Comparison of ENCODE assay signal across 1 cellular context in the genomic region with DNA sequence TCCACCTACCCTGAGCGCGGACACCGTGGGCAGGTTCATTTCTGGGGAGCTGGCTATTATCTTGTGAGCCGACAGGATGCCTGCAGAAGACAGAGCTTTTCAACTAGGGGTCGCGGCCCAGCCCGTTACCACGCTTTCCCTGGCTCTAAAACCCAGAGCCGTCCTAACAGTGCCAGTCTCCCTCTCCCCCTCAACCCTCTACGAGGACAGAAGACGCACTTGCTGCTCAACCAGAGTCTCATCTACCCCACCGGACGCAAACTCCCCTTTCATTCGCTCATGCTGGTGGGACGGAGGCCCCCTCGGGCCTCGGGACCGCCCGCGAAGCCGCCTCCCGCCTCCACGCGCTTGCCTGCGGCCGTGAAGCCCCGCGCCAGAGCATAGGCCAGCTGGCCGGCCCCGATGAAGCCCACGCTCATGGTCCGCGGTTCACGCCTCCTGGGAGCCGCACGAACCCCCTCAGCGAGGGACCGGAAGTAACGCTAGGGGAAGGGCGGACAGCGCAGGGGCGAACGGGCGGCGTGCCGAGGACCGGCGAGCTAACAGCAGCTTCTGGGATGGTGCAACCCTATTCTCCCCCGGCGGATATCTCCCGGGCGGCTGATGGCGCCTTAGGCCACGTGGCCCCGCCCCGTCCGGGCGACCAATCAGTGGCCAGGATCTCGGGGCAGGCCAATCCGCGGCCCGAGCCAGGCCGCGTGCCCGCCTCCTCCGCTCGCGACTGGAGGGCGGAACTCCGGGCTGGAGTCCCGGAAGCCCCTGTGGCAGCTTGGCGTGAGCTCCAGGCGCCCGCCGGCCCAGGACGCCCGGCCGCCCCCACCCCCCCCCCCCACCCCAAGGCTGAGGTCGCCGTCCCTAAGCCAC.
TF ChIP-seq lines count a peak whose summit lies in the region.

A gene (minus strand): TSS at position 559 of the 864 bp plus-strand sequence. CDS start 140 bp downstream, at position 419.

TF ChIP-seq in K562, 482 proteins besides CTCF, POLR2A, EP300 and RAD21 (continued from another document and continues in another):
- TF ChIP-seq, protein P1, sequence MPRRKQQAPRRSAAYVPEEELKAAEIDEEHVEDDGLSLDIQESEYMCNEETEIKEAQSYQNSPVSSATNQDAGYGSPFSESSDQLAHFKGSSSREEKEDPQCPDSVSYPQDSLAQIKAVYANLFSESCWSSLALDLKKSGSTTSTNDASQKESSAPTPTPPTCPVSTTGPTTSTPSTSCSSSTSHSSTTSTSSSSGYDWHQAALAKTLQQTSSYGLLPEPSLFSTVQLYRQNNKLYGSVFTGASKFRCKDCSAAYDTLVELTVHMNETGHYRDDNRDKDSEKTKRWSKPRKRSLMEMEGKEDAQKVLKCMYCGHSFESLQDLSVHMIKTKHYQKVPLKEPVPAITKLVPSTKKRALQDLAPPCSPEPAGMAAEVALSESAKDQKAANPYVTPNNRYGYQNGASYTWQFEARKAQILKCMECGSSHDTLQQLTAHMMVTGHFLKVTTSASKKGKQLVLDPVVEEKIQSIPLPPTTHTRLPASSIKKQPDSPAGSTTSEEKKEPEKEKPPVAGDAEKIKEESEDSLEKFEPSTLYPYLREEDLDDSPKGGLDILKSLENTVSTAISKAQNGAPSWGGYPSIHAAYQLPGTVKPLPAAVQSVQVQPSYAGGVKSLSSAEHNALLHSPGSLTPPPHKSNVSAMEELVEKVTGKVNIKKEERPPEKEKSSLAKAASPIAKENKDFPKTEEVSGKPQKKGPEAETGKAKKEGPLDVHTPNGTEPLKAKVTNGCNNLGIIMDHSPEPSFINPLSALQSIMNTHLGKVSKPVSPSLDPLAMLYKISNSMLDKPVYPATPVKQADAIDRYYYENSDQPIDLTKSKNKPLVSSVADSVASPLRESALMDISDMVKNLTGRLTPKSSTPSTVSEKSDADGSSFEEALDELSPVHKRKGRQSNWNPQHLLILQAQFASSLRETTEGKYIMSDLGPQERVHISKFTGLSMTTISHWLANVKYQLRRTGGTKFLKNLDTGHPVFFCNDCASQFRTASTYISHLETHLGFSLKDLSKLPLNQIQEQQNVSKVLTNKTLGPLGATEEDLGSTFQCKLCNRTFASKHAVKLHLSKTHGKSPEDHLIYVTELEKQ (CRISPR knock-in tag; IDR thresholded peaks at IDR 0.05): no peak
- TF ChIP-seq HEY1 (CRISPR knock-in tag; IDR thresholded peaks at IDR 0.05; ENCODE audit: borderline replicate concordance) (no peak), EGR1 (conservative IDR thresholded peaks at IDR 0.05) (peak; percentile 62), ZNF408 (CRISPR knock-in tag; IDR thresholded peaks at IDR 0.05; ENCODE audit: low read depth) (no peak), ZNF124 (CRISPR knock-in tag; IDR thresholded peaks at IDR 0.05) (no peak), SRF (CRISPR knock-in tag; IDR thresholded peaks at IDR 0.05) (peak in 1 of 2 experiments; percentile 79; a peak in 2 of 4 replicates), SMARCB1 (IDR thresholded peaks at IDR 0.05; ENCODE audit: insufficient read length, low read depth) (no peak), BHLHE40 (IDR thresholded peaks at IDR 0.05; ENCODE audit: low read length) (peak; percentile 75), ZNF184 (CRISPR knock-in tag; IDR thresholded peaks at IDR 0.05) (no peak), ZZZ3 (IDR thresholded peaks at IDR 0.05) (no peak), MCM3 (IDR thresholded peaks at IDR 0.05) (no peak), MTA1 (IDR thresholded peaks at IDR 0.05; ENCODE audit: borderline replicate concordance) (no peak), POLR2B (IDR thresholded peaks at IDR 0.05; ENCODE audit: low read depth, partially characterized antibody) (peak; percentile 95), ZNF707 (CRISPR knock-in tag; conservative IDR thresholded peaks at IDR 0.05) (0 out of 2 replicates have a peak, but pooled peaks have one; percentile 9), CREB1 (IDR thresholded peaks at IDR 0.05) (peak; percentile 56; the same call in 1 of the 2 replicates), CREB1 (CRISPR knock-in tag; IDR thresholded peaks at IDR 0.05) (peak; percentile 67; the same call in 1 of the 2 replicates), POLR2AphosphoS2 (IDR thresholded peaks at IDR 0.05; ENCODE audit: low read length) (peak; percentile 62; the same call in 1 of the 2 replicates), POLR3G (IDR thresholded peaks at IDR 0.05; ENCODE audit: extremely low read depth, insufficient read length, insufficient replicate concordance) (no peak), SIN3B (IDR thresholded peaks at IDR 0.05; ENCODE audit: low read depth) (peak; percentile 79; the same call in 1 of the 2 replicates), GTF2A2 (tag; IDR thresholded peaks at IDR 0.05) (no peak), DMBX1 (CRISPR knock-in tag; IDR thresholded peaks at IDR 0.05; ENCODE audit: borderline replicate concordance) (no peak), FOS (IDR thresholded peaks at IDR 0.05; ENCODE audit: extremely low read depth, insufficient read length) (peak; percentile 95), LCOR (CRISPR knock-in tag; IDR thresholded peaks at IDR 0.05) (peak; percentile 76; the same call in 1 of the 2 replicates), TEAD4 (IDR thresholded peaks at IDR 0.05; ENCODE audit: low read length) (no peak), TEAD4 (CRISPR knock-in tag; IDR thresholded peaks at IDR 0.05; ENCODE audit: borderline replicate concordance) (no peak), PHTF2 (CRISPR knock-in tag; IDR thresholded peaks at IDR 0.05) (no peak), ZNF384 (IDR thresholded peaks at IDR 0.05; ENCODE audit: low read depth, low read length) (0 out of 2 replicates have a peak, but pooled peaks have one; percentile 18), ZNF695 (CRISPR knock-in tag; IDR thresholded peaks at IDR 0.05) (no peak), ZNF830 (CRISPR knock-in tag; IDR thresholded peaks at IDR 0.05) (peak; percentile 75; the same call in 1 of the 2 replicates), FOXM1 (IDR thresholded peaks at IDR 0.05; ENCODE audit: low read depth) (no peak), FOXM1 (CRISPR knock-in tag; IDR thresholded peaks at IDR 0.05; ENCODE audit: low read depth) (0 out of 2 replicates have a peak, but pooled peaks have one; percentile 52), ZFP36 (IDR thresholded peaks at IDR 0.05; ENCODE audit: low read depth, low read length, partially characterized antibody) (no peak)
- TF ChIP-seq, protein P2, sequence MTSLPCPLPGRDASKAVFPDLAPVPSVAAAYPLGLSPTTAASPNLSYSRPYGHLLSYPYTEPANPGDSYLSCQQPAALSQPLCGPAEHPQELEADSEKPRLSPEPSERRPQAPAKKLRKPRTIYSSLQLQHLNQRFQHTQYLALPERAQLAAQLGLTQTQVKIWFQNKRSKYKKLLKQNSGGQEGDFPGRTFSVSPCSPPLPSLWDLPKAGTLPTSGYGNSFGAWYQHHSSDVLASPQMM (CRISPR knock-in tag; IDR thresholded peaks at IDR 0.05): no peak
- TF ChIP-seq, protein P3, sequence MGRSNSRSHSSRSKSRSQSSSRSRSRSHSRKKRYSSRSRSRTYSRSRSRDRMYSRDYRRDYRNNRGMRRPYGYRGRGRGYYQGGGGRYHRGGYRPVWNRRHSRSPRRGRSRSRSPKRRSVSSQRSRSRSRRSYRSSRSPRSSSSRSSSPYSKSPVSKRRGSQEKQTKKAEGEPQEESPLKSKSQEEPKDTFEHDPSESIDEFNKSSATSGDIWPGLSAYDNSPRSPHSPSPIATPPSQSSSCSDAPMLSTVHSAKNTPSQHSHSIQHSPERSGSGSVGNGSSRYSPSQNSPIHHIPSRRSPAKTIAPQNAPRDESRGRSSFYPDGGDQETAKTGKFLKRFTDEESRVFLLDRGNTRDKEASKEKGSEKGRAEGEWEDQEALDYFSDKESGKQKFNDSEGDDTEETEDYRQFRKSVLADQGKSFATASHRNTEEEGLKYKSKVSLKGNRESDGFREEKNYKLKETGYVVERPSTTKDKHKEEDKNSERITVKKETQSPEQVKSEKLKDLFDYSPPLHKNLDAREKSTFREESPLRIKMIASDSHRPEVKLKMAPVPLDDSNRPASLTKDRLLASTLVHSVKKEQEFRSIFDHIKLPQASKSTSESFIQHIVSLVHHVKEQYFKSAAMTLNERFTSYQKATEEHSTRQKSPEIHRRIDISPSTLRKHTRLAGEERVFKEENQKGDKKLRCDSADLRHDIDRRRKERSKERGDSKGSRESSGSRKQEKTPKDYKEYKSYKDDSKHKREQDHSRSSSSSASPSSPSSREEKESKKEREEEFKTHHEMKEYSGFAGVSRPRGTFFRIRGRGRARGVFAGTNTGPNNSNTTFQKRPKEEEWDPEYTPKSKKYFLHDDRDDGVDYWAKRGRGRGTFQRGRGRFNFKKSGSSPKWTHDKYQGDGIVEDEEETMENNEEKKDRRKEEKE (IDR thresholded peaks at IDR 0.05; ENCODE audit: borderline replicate concordance in 1 of 2, control insufficient read depth in 1 of 2, low read depth in 2 of 2, low read length in 1 of 2): peak in 1 of 2 experiments; percentile 93; a peak in 2 of 4 replicates
- TF ChIP-seq, protein P4, sequence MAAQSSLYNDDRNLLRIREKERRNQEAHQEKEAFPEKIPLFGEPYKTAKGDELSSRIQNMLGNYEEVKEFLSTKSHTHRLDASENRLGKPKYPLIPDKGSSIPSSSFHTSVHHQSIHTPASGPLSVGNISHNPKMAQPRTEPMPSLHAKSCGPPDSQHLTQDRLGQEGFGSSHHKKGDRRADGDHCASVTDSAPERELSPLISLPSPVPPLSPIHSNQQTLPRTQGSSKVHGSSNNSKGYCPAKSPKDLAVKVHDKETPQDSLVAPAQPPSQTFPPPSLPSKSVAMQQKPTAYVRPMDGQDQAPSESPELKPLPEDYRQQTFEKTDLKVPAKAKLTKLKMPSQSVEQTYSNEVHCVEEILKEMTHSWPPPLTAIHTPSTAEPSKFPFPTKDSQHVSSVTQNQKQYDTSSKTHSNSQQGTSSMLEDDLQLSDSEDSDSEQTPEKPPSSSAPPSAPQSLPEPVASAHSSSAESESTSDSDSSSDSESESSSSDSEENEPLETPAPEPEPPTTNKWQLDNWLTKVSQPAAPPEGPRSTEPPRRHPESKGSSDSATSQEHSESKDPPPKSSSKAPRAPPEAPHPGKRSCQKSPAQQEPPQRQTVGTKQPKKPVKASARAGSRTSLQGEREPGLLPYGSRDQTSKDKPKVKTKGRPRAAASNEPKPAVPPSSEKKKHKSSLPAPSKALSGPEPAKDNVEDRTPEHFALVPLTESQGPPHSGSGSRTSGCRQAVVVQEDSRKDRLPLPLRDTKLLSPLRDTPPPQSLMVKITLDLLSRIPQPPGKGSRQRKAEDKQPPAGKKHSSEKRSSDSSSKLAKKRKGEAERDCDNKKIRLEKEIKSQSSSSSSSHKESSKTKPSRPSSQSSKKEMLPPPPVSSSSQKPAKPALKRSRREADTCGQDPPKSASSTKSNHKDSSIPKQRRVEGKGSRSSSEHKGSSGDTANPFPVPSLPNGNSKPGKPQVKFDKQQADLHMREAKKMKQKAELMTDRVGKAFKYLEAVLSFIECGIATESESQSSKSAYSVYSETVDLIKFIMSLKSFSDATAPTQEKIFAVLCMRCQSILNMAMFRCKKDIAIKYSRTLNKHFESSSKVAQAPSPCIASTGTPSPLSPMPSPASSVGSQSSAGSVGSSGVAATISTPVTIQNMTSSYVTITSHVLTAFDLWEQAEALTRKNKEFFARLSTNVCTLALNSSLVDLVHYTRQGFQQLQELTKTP (IDR thresholded peaks at IDR 0.05; ENCODE audit: low read depth in 1 of 2, partially characterized antibody in 2 of 2): no peak
- TF ChIP-seq, protein P5, sequence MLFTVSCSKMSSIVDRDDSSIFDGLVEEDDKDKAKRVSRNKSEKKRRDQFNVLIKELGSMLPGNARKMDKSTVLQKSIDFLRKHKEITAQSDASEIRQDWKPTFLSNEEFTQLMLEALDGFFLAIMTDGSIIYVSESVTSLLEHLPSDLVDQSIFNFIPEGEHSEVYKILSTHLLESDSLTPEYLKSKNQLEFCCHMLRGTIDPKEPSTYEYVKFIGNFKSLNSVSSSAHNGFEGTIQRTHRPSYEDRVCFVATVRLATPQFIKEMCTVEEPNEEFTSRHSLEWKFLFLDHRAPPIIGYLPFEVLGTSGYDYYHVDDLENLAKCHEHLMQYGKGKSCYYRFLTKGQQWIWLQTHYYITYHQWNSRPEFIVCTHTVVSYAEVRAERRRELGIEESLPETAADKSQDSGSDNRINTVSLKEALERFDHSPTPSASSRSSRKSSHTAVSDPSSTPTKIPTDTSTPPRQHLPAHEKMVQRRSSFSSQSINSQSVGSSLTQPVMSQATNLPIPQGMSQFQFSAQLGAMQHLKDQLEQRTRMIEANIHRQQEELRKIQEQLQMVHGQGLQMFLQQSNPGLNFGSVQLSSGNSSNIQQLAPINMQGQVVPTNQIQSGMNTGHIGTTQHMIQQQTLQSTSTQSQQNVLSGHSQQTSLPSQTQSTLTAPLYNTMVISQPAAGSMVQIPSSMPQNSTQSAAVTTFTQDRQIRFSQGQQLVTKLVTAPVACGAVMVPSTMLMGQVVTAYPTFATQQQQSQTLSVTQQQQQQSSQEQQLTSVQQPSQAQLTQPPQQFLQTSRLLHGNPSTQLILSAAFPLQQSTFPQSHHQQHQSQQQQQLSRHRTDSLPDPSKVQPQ (CRISPR knock-in tag; IDR thresholded peaks at IDR 0.05; ENCODE audit: borderline replicate concordance): 0 out of 2 replicates have a peak, but pooled peaks have one; percentile 49
- TF ChIP-seq, protein P6, sequence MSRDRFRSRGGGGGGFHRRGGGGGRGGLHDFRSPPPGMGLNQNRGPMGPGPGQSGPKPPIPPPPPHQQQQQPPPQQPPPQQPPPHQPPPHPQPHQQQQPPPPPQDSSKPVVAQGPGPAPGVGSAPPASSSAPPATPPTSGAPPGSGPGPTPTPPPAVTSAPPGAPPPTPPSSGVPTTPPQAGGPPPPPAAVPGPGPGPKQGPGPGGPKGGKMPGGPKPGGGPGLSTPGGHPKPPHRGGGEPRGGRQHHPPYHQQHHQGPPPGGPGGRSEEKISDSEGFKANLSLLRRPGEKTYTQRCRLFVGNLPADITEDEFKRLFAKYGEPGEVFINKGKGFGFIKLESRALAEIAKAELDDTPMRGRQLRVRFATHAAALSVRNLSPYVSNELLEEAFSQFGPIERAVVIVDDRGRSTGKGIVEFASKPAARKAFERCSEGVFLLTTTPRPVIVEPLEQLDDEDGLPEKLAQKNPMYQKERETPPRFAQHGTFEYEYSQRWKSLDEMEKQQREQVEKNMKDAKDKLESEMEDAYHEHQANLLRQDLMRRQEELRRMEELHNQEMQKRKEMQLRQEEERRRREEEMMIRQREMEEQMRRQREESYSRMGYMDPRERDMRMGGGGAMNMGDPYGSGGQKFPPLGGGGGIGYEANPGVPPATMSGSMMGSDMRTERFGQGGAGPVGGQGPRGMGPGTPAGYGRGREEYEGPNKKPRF (IDR thresholded peaks at IDR 0.05; ENCODE audit: low read depth, low read length): no peak
- TF ChIP-seq, protein P7, sequence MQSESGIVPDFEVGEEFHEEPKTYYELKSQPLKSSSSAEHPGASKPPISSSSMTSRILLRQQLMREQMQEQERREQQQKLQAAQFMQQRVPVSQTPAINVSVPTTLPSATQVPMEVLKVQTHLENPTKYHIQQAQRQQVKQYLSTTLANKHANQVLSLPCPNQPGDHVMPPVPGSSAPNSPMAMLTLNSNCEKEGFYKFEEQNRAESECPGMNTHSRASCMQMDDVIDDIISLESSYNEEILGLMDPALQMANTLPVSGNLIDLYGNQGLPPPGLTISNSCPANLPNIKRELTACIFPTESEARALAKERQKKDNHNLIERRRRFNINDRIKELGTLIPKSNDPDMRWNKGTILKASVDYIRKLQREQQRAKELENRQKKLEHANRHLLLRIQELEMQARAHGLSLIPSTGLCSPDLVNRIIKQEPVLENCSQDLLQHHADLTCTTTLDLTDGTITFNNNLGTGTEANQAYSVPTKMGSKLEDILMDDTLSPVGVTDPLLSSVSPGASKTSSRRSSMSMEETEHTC (IDR thresholded peaks at IDR 0.05): no peak
